In the genomic region with DNA sequence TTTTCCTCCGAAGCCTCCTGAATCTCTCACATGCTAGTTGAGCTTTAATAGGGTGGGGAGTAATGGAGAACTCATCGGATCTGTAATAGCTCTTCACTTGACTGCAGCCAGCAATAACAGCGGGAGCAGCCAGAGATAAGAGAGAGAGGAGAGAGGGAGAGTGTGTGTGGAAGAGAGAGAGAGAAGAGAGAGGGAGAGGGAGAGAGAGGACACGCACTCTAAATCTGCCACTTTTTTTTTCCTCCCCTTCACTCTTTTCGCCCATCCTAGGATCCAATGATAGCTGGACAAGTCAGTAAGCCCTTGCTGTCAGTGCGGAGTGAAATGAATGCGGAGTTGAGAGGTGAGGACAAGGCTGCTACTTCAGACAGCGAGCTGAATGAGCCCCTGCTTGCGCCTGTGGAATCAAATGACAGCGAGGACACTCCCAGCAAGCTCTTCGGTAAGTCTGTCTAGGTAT, we compare ENCODE assay signal across 10 cellular contexts.
DNase-seq lines count a peak whose midpoint lies in the region; ATAC-seq and TF ChIP-seq lines count a peak whose summit lies in the region.
"Had no signal": no experiment of that assay in that cellular context is flagged by ENCODE, and none has a peak within 500 bp of the region (broad histone marks: within the 10 kb centered on the region; RNA-seq: fewer than 3 reads in every experiment).

No MANE protein-coding gene starts in this region.

- H3K27me3 ChIP-seq in H7 (ENCODE audit: control insufficient read depth, insufficient read depth, low read length) (no peaks in the 10 kb centered on the region), heart right ventricle (peaks cover 0 to 40% (median 12%) of the 10 kb centered on the region in 7 donors)

- H3K4me1 ChIP-seq in heart right ventricle: peaks cover 0 to 11% (median 5%) of the 10 kb centered on the region in 9 donors
- H3K4me1 ChIP-seq: stomach had no signal

- peak overlapping the region; percentile 22 for H3K4me3 ChIP-seq in H7 (ENCODE audit: insufficient read depth, low read depth, low read length)
- H3K4me3 ChIP-seq in heart right ventricle: peak overlapping the region in 9 of 10 donors; percentile 12 to 45 (median 33)

- no peak for DNase-seq in H7
- peak; percentile 70 to 86 for DNase-seq in NCI-H524 (lab: John Stamatoyannopoulos, UW)
- no peak for DNase-seq in heart right ventricle
- DNase-seq in pons (ENCODE audit: low spot score): peak; percentile 31
- DNase-seq in iPS-NIHi11 (ENCODE audit: low spot score): no peak
- DNase-seq in GM10266 (ENCODE audit: extremely low spot score): no peak
- DNase-seq in HuH-7 (ENCODE audit: low spot score): no peak
- DNase-seq: stomach had no signal

- WGBS in heart right ventricle, 2 donors: 4 to 6% methylated on average over 11 of the region's 11 CpGs

- H3K9me3 ChIP-seq in heart right ventricle: no peaks in the 10 kb centered on the region
- H3K9me3 ChIP-seq: stomach had no signal

- peak overlapping the region in 3 of 10 donors; percentile 10 to 20 (median 12) for H3K27ac ChIP-seq in heart right ventricle
- H3K27ac ChIP-seq: stomach had no signal

- H3K36me3 ChIP-seq in H7 (replicated peaks; ENCODE audit: control insufficient read depth, insufficient read depth, low read length) (no peaks in the 10 kb centered on the region), heart right ventricle (no peaks in the 10 kb centered on the region)
- H3K36me3 ChIP-seq: stomach had no signal

- ATAC-seq in heart right ventricle: peak; percentile 44 to 91 (median 76)
- no peak for ATAC-seq in esophagus mucosa
- ATAC-seq: Panc1 had no signal

- TF ChIP-seq CTCF in heart right ventricle (IDR thresholded peaks at IDR 0.05) (no peak), GM10266 (IDR thresholded peaks at IDR 0.05; ENCODE audit: control insufficient read depth, insufficient read depth, low read depth, missing control alignments) (no peak)

- intact Hi-C loops in heart right ventricle (cut with DNase I): no loop called here

Comparison
In these comparisons a context has a peak if more than half of its experiments do, and no peak if none do; other contexts are left out.
1. DNase-seq: peak in NCI-H524 (2 of 2) and pons (single experiment); none in H7 (single experiment), heart right ventricle (0 of 2), iPS-NIHi11 (single experiment), GM10266 (single experiment) and HuH-7 (single experiment).